20 cellular contexts compared by ENCODE assay signal in genomic region chr14:79328863-79329262, GRCh38.
DNase-seq lines count a peak whose midpoint lies in the region; FAIRE-seq and TF ChIP-seq lines count a peak whose summit lies in the region.
"Had no signal": no experiment of that assay in that cellular context is flagged by ENCODE, and none has a peak within 500 bp of the region (broad histone marks: within the 10 kb centered on the region; RNA-seq: fewer than 3 reads in every experiment).

No MANE protein-coding gene starts in this region.

- FAIRE-seq in endothelial cell of umbilical vein (lab: Jason Lieb, UNC): no peak
- FAIRE-seq: HTR-8/SVneo had no signal

- no peak overlapping the region for H4K91ac ChIP-seq in neuronal stem cell (ENCODE audit: low read depth, low read length, poor library complexity)

- H3K9me3 ChIP-seq in GM23248 (ENCODE audit: low read depth) (no peaks in the 10 kb centered on the region), endothelial cell of umbilical vein (replicated peaks; ENCODE audit: control insufficient read depth, insufficient read depth, low read length) (no peaks in the 10 kb centered on the region), neuronal stem cell (replicated peaks in 1 of 2; ENCODE audit: control insufficient read depth in 2 of 2, insufficient read depth in 1 of 2, low read depth in 1 of 2, low read length in 2 of 2) (no peaks in the 10 kb centered on the region)
- H3K9me3 ChIP-seq: BLaER1 treated with 17β-estradiol and CSF1 and Interleukin-3, amounts not matched to agents 10 nM and 100 nM had no signal

- no peaks in the 10 kb centered on the region for H3K27me3 ChIP-seq in GM23248 (replicated peaks; ENCODE audit: insufficient read depth)
- peaks cover 0 to 2% of the 10 kb centered on the region in 2 experiments for H3K27me3 ChIP-seq in endothelial cell of umbilical vein (ENCODE audit: control insufficient read depth in 2 of 2, insufficient read depth in 2 of 2, low read length in 2 of 2)
- H3K27me3 ChIP-seq in neuronal stem cell (ENCODE audit: control insufficient read depth in 3 of 3, insufficient read depth in 3 of 3, low read depth in 1 of 3, low read length in 3 of 3): no peaks in the 10 kb centered on the region
- H3K27me3 ChIP-seq: BLaER1 treated with 17β-estradiol and CSF1 and Interleukin-3, amounts not matched to agents 10 nM and 100 nM had no signal

- BruUV-seq in endothelial cell of umbilical vein (replicated peaks; lab: Mats Ljungman, UMichigan): no TSS peak

- H3K9ac ChIP-seq in GM23248: no peak overlapping the region
- no peak overlapping the region for H3K9ac ChIP-seq in endothelial cell of umbilical vein (replicated peaks; ENCODE audit: extremely low read depth, insufficient read depth, low read length)
- no peak overlapping the region for H3K9ac ChIP-seq in neuronal stem cell (ENCODE audit: low read depth, low read length, poor library complexity)
- H3K9ac ChIP-seq: BLaER1 treated with 17β-estradiol and CSF1 and Interleukin-3, amounts not matched to agents 10 nM and 100 nM had no signal

- no peak overlapping the region for H2BK15ac ChIP-seq in neuronal stem cell (ENCODE audit: low read length)

- WGBS in GM23248 (ENCODE audit: low coverage in 1 of 2, low lambda C conversion rate in 2 of 2, missing lambda C conversion rate in 2 of 2), 2 experiments: 16 to 23% methylated on average over 3 of the region's 3 CpGs
- no CpG with 5 or more reads among the region's 3 CpGs for whole genome bisulfite sequencing in neuronal stem cell (ENCODE audit: extremely low coverage in 2 of 2, insufficient read length in 2 of 2, insufficient replicate concordance in 1 of 2), 2 donors

- H3K9me1 ChIP-seq in endothelial cell of umbilical vein (replicated peaks; ENCODE audit: control insufficient read depth, extremely low read depth, insufficient read depth, low read length): no peaks in the 10 kb centered on the region

- no peak overlapping the region for H3K14ac ChIP-seq in neuronal stem cell (ENCODE audit: low read length)

- TF ChIP-seq CTCF in endothelial cell of umbilical vein (IDR thresholded peaks at IDR 0.05; ENCODE audit: extremely low read depth in 1 of 2, insufficient read depth in 1 of 2, low read depth in 1 of 2, low read length in 2 of 2): no peak

- no peaks in the 10 kb centered on the region for H3K79me2 ChIP-seq in GM23248 (ENCODE audit: insufficient read depth)
- H3K79me2 ChIP-seq in endothelial cell of umbilical vein (ENCODE audit: control insufficient read depth, insufficient read depth, low read length): no peaks in the 10 kb centered on the region

- H2BK12ac ChIP-seq in neuronal stem cell (ENCODE audit: low read length): no peak overlapping the region

- intact Hi-C loops in endothelial cell of umbilical vein (cut with micrococcal nuclease): no loop called here

- no peaks in the 10 kb centered on the region for H3K79me1 ChIP-seq in neuronal stem cell (ENCODE audit: low read depth, low read length)

- H3K4me2 ChIP-seq in GM23248 (ENCODE audit: unreplicated experiment): no peak overlapping the region
- H3K4me2 ChIP-seq in endothelial cell of umbilical vein (ENCODE audit: insufficient read depth, low read length): no peak overlapping the region
- H3K4me2 ChIP-seq in neuronal stem cell (ENCODE audit: insufficient read depth, low read length, poor library complexity, severe bottlenecking): no peak overlapping the region
- H3K4me2 ChIP-seq: BLaER1 treated with 17β-estradiol and CSF1 and Interleukin-3, amounts not matched to agents 10 nM and 100 nM had no signal

- DNase-seq in GM23248 (peak; percentile 1), M059J (ENCODE audit: low read depth) (peak; percentile 25), endothelial cell of umbilical vein (ENCODE audit: low read depth, low spot score) (no peak), stromal cell of bone marrow (ENCODE audit: low read depth) (peak; percentile 27), NCI-H1092 treated with DMSO at 0.1 percent for 48 hours (lab: John Stamatoyannopoulos, UW) (no peak), Kasumi-1 (lab: John Stamatoyannopoulos, UW) (no peak), neuronal stem cell (ENCODE audit: low spot score) (no peak)
- DNase-seq: Calu3; CD8-positive, alpha-beta T cell; DMS79; H7; NCI-H1105 treated with DMSO at 0.1 percent for 48 hours; NCI-H1694; NCI-H2081 treated with DMSO at 0.1 percent for 48 hours; NCI-H2227 treated with DMSO at 0.1 percent for 48 hours; PC-3; RPMI8226 had no signal

- no peak overlapping the region for H2BK120ac ChIP-seq in neuronal stem cell (ENCODE audit: low read depth, low read length)

- H4K8ac ChIP-seq in neuronal stem cell (ENCODE audit: low read depth, low read length): no peak overlapping the region

- no peaks in the 10 kb centered on the region for H4K20me1 ChIP-seq in GM23248 (ENCODE audit: insufficient read depth)
- no peaks in the 10 kb centered on the region for H4K20me1 ChIP-seq in endothelial cell of umbilical vein (replicated peaks; ENCODE audit: control insufficient read depth, extremely low read depth, insufficient read depth, low read length)
- H4K20me1 ChIP-seq: BLaER1 treated with 17β-estradiol and CSF1 and Interleukin-3, amounts not matched to agents 10 nM and 100 nM had no signal

- H3K4me1 ChIP-seq in GM23248 (ENCODE audit: insufficient read depth) (no peaks in the 10 kb centered on the region), endothelial cell of umbilical vein (ENCODE audit: control insufficient read depth, extremely low read depth, insufficient read depth, low read length) (no peaks in the 10 kb centered on the region), neuronal stem cell (ENCODE audit: control insufficient read depth in 2 of 2, insufficient read depth in 1 of 2, low read depth in 1 of 2, low read length in 2 of 2) (peaks cover 4 to 7% of the 10 kb centered on the region in 2 donors)
- H3K4me1 ChIP-seq: BLaER1 treated with 17β-estradiol and CSF1 and Interleukin-3, amounts not matched to agents 10 nM and 100 nM had no signal

- no peak overlapping the region for H3K4ac ChIP-seq in neuronal stem cell (ENCODE audit: low read length)

- CTCF ChIA-PET in endothelial cell of umbilical vein (lab: Charles Lee): interaction anchor here (1.4 kb wide), 1 partner anchor 35 kb away, joined by 4 read pairs; no protein-coding TSS in a partner anchor

- H3K9me2 ChIP-seq in GM23248 (ENCODE audit: insufficient read depth): no peaks in the 10 kb centered on the region

- no peak overlapping the region for H2AFZ ChIP-seq in GM23248
- H2AFZ ChIP-seq in endothelial cell of umbilical vein (ENCODE audit: low read depth, low read length): no peak overlapping the region
- no peak overlapping the region for H2AFZ ChIP-seq in neuronal stem cell (ENCODE audit: low read length)

- POLR2A ChIA-PET in endothelial cell of umbilical vein (lab: Charles Lee): no interaction called here

- no peak overlapping the region for H2AK5ac ChIP-seq in neuronal stem cell (ENCODE audit: low read depth, low read length)

- H2BK5ac ChIP-seq in neuronal stem cell (ENCODE audit: low read length): no peak overlapping the region

- in situ Hi-C loops in GM23248 (cut with MboI): no loop called here

- H3K23ac ChIP-seq in neuronal stem cell (ENCODE audit: low read depth, low read length, poor library complexity): no peak overlapping the region

- no peaks in the 10 kb centered on the region for H3F3A ChIP-seq in GM23248 (ENCODE audit: insufficient read depth)

- H3K27ac ChIP-seq in GM23248 (no peak overlapping the region), endothelial cell of umbilical vein (ENCODE audit: insufficient read depth, low read depth, low read length) (no peak overlapping the region), neuronal stem cell (replicated peaks; ENCODE audit: low read length) (no peak overlapping the region)
- H3K27ac ChIP-seq: BLaER1 treated with 17β-estradiol and CSF1 and Interleukin-3, amounts not matched to agents 10 nM and 100 nM; HL-60 had no signal

- H3K18ac ChIP-seq in neuronal stem cell (ENCODE audit: low read length): no peak overlapping the region

- dilution Hi-C loops in endothelial cell of umbilical vein (cut with MboI; ENCODE audit: extremely low pct_ligation_motif_present, low sequenced_read_pairs): no loop called here

- no peak for TF ChIP-seq POLR2A in endothelial cell of umbilical vein (IDR thresholded peaks at IDR 0.05; ENCODE audit: low read depth, low read length)

- H3K36me3 ChIP-seq in GM23248 (ENCODE audit: low read depth) (no peaks in the 10 kb centered on the region), endothelial cell of umbilical vein (ENCODE audit: control insufficient read depth in 2 of 2, extremely low read depth in 1 of 2, insufficient read depth in 2 of 2, low read length in 2 of 2) (no peaks in the 10 kb centered on the region), neuronal stem cell (replicated peaks in 1 of 2; ENCODE audit: control insufficient read depth in 2 of 2, insufficient read depth in 2 of 2, low read length in 2 of 2) (no peaks in the 10 kb centered on the region)
- H3K36me3 ChIP-seq: BLaER1 treated with 17β-estradiol and CSF1 and Interleukin-3, amounts not matched to agents 10 nM and 100 nM had no signal

- H3K4me3 ChIP-seq in GM23248 (no peak overlapping the region), endothelial cell of umbilical vein (replicated peaks in 1 of 3; ENCODE audit: insufficient read depth in 1 of 3, low read depth in 1 of 3, low read length in 3 of 3) (no peak overlapping the region), neuronal stem cell (ENCODE audit: low read length in 2 of 2) (no peak overlapping the region)
- H3K4me3 ChIP-seq: BLaER1 treated with 17β-estradiol and CSF1 and Interleukin-3, amounts not matched to agents 10 nM and 100 nM had no signal

TF ChIP-seq in endothelial cell of umbilical vein, 7 proteins besides CTCF, POLR2A, EP300 and RAD21:
- TF ChIP-seq FOS (IDR thresholded peaks at IDR 0.05; ENCODE audit: borderline replicate concordance, insufficient read depth, low read length) (peak; percentile 37), MAX (IDR thresholded peaks at IDR 0.05; ENCODE audit: insufficient read depth, insufficient read length) (no peak), JUN (IDR thresholded peaks at IDR 0.05; ENCODE audit: borderline replicate concordance, insufficient read depth, insufficient read length, low read depth) (no peak), POLR2AphosphoS5 (IDR thresholded peaks at IDR 0.05; ENCODE audit: insufficient read depth, low read depth, low read length) (no peak)
TF ChIP-seq in endothelial cell of umbilical vein: peak in this region for 1.

Comparison
In these comparisons a context has a peak if more than half of its experiments do, and no peak if none do; other contexts are left out.
1. DNase-seq: peak in GM23248 (single experiment), M059J (single experiment) and stromal cell of bone marrow (single experiment); none in endothelial cell of umbilical vein (single experiment), NCI-H1092 treated with DMSO at 0.1 percent for 48 hours (single experiment), Kasumi-1 (0 of 2) and neuronal stem cell (single experiment).